Comparison of ENCODE assay signal across 7 cellular contexts in the genomic region with DNA sequence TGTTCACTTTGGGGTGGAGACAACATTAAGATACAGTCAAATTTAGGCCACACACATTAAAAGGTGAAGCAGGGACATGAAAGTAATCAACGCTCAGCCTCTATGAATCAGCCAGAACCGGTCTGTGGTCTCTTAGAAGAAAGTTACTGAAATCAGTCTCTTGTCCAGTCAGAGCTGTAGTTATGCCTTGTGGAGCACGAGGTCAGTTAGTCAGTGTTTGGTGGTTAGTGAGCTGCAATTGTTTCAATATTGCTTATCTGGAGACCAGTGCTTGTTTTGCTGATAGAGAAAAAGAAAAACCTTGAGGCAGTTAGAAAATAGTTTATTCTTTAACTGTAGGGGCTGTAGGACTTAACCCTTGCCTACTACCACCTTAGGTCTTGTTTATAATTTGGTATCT.
DNase-seq lines count a peak whose midpoint lies in the region; ATAC-seq lines count a peak whose summit lies in the region.

No MANE protein-coding gene starts in this region.

- no peak overlapping the region for H3K4me3 ChIP-seq in trophoblast cell (ENCODE audit: low read depth, low read length)

- no peak overlapping the region for H4K12ac ChIP-seq in trophoblast cell (ENCODE audit: low read depth, low read length)

- peaks cover 2% of the 10 kb centered on the region for H3K79me1 ChIP-seq in trophoblast cell (ENCODE audit: low read length)

- H3K27ac ChIP-seq in trophoblast cell (ENCODE audit: low read depth, low read length), result no peak overlapping the region

- H2BK120ac ChIP-seq in trophoblast cell (ENCODE audit: insufficient read depth, low read length, poor library complexity), result no peak overlapping the region

- DNase-seq in SW480 (ENCODE audit: low spot score), result peak; percentile 23
- DNase-seq in trophoblast cell, result peak; percentile 18 to 44
- DNase-seq in activated naive CD4-positive, alpha-beta T cell treated with Interleukin-2 at 50 U/mL for 16 hours, result no peak
- no peak for DNase-seq in GM19238 (ENCODE audit: insufficient read length, low spot score)
- no peak for DNase-seq in cerebellar nuclear complex (lab: John Stamatoyannopoulos, UW)

- H3K36me3 ChIP-seq in trophoblast cell (ENCODE audit: control insufficient read depth in 1 of 2, insufficient read depth in 2 of 2, low read length in 2 of 2), result no peaks in the 10 kb centered on the region

- no peak overlapping the region for H2AK5ac ChIP-seq in trophoblast cell (ENCODE audit: low read length)

- H2AFZ ChIP-seq in trophoblast cell (ENCODE audit: insufficient read depth, low read length, poor library complexity), result no peak overlapping the region

- no peaks in the 10 kb centered on the region for H3K4me1 ChIP-seq in trophoblast cell (ENCODE audit: control insufficient read depth in 1 of 2, insufficient read depth in 2 of 2, low read length in 2 of 2)

- no peak overlapping the region for H3K23ac ChIP-seq in trophoblast cell (ENCODE audit: low read length)

- no CpG with 5 or more reads among the region's 3 CpGs for WGBS in trophoblast cell (ENCODE audit: extremely low coverage, insufficient coverage, insufficient read length)

- peak; percentile 92 for ATAC-seq in GM19025 (IDR thresholded peaks at IDR 0.05; ENCODE audit: low read depth, unreplicated experiment)
- peak; percentile 92 for ATAC-seq in HG02840 (IDR thresholded peaks at IDR 0.05; ENCODE audit: low FRiP score, unreplicated experiment)

- H2BK12ac ChIP-seq in trophoblast cell (ENCODE audit: low read length), result no peak overlapping the region

- no peaks in the 10 kb centered on the region for H3K79me2 ChIP-seq in trophoblast cell (ENCODE audit: control insufficient read depth, insufficient read depth, low read length, poor library complexity)

- H3K14ac ChIP-seq in trophoblast cell (ENCODE audit: low read length), result no peak overlapping the region

- no peak overlapping the region for H4K8ac ChIP-seq in trophoblast cell (ENCODE audit: low read depth, low read length)

- no peaks in the 10 kb centered on the region for H3K27me3 ChIP-seq in trophoblast cell (ENCODE audit: insufficient read depth, low read length)

- H3K18ac ChIP-seq in trophoblast cell (ENCODE audit: low read length), result no peak overlapping the region

- H3K4me2 ChIP-seq in trophoblast cell (ENCODE audit: low read length), result no peak overlapping the region

- H3K9me3 ChIP-seq in trophoblast cell (ENCODE audit: insufficient read depth, low read depth, low read length), result peaks cover 3% of the 10 kb centered on the region

- H3K4ac ChIP-seq in trophoblast cell (ENCODE audit: low read depth, low read length), result no peak overlapping the region

- H4K91ac ChIP-seq in trophoblast cell (ENCODE audit: low read depth, low read length), result no peak overlapping the region

- H2BK5ac ChIP-seq in trophoblast cell (ENCODE audit: low read depth, low read length, poor library complexity), result no peak overlapping the region

- no peak overlapping the region for H3K9ac ChIP-seq in trophoblast cell (ENCODE audit: low read length)

Comparison
In these comparisons a context has a peak if more than half of its experiments do, and no peak if none do; other contexts are left out.
1. DNase-seq: peak in SW480 (single experiment) and trophoblast cell (2 of 2); none in activated naive CD4-positive, alpha-beta T cell treated with Interleukin-2 at 50 U/mL for 16 hours (single experiment), GM19238 (single experiment) and cerebellar nuclear complex (0 of 2).